Comparison of ENCODE assay signal across 8 cellular contexts in genomic region chr18:35143615-35144596, GRCh38.
DNase-seq lines count a peak whose midpoint lies in the region; ATAC-seq and TF ChIP-seq lines count a peak whose summit lies in the region.

No MANE protein-coding gene starts in this region.

- 50 to 54% methylated on average over 8 of the region's 8 CpGs for WGBS in thyroid gland, 2 donors

- peaks cover 0 to 3% of the 10 kb centered on the region in 2 donors for H3K4me1 ChIP-seq in thyroid gland

- TF ChIP-seq POLR2A in thyroid gland (IDR thresholded peaks at IDR 0.05), result no peak

- TF ChIP-seq CTCF in thyroid gland (IDR thresholded peaks at IDR 0.05), result peak in 5 of 6 experiments; percentile 47 to 90 (median 81)

- no peak overlapping the region for H3K4me3 ChIP-seq in thyroid gland (replicated peaks in 1 of 3)

- no peak overlapping the region for H3K27ac ChIP-seq in thyroid gland

- DNase-seq in DMS153 (lab: John Stamatoyannopoulos, UW) (peak; percentile 98), NCI-H1436 treated with DMSO at 0.1 percent for 48 hours (lab: John Stamatoyannopoulos, UW) (peak; percentile 38), SW480 (ENCODE audit: low spot score) (peak; percentile 31), dermis microvascular lymphatic vessel endothelial cell (ENCODE audit: low read depth in 2 of 2) (peak; percentile 50 to 71), lung microvascular endothelial cell (ENCODE audit: low read depth in 2 of 2) (peak; percentile 67 to 82), thyroid gland (peak; percentile 58 to 66), germinal center (ENCODE audit: low spot score) (no peak)

- H3K9me3 ChIP-seq in thyroid gland, result no peaks in the 10 kb centered on the region

- peak; percentile 67 for ATAC-seq in GM21717 (IDR thresholded peaks at IDR 0.05; ENCODE audit: unreplicated experiment)

- H3K27me3 ChIP-seq in thyroid gland, result no peaks in the 10 kb centered on the region

- intact Hi-C loops in thyroid gland (cut with DNase I), result loop anchor here (5.0 kb wide), 1 partner anchor 137 kb away; no protein-coding TSS in a partner anchor

- no peaks in the 10 kb centered on the region for H3K36me3 ChIP-seq in thyroid gland
